20 cellular contexts compared by ENCODE assay signal in the genomic region with DNA sequence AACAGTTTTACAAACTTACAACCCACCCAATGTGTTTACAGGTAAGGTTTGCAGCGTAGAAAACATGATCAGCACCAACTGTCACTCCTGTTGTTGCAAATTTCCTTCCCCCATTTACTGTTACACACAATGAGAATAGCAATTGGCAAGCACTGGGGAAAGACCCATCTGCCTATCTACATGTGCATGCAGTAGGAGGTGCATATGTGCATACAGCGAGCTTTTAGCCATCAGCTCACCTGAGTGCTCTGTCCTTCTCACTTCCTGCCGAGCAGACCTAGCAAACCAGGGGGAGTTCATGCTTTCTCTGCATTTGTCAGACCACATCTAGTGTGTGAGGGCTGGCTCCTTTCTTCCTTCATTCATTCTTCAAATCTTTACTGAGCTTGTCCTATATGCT. TPM values are rescaled to one million over a fixed set of nuclear protein-coding genes. Genes with fewer than 3 reads are reported as not detected.
DNase-seq lines count a peak whose midpoint lies in the region; ATAC-seq, FAIRE-seq and TF ChIP-seq lines count a peak whose summit lies in the region.
"Had no signal": no experiment of that assay in that cellular context is flagged by ENCODE, and none has a peak within 500 bp of the region (broad histone marks: within the 10 kb centered on the region; RNA-seq: fewer than 3 reads in every experiment).

No MANE protein-coding gene starts in this region.

- no peaks in the 10 kb centered on the region for H3K27me3 Mint-ChIP-seq in astrocyte (ENCODE audit: low read depth, unreplicated experiment)

- H3K4me1 ChIP-seq in Panc1 (ENCODE audit: control insufficient read depth, insufficient read depth, low read length): peaks cover 13% of the 10 kb centered on the region
- peaks cover 24% of the 10 kb centered on the region for H3K4me1 ChIP-seq in astrocyte (ENCODE audit: insufficient read depth, low read length)
- peaks cover 16% of the 10 kb centered on the region for H3K4me1 ChIP-seq in iPS-15b (ENCODE audit: control insufficient read depth, insufficient read depth, low read length)
- H3K4me1 ChIP-seq: BE2C, Caco-2 had no signal

- in situ Hi-C loops in Panc1 (cut with HindIII; ENCODE audit: low pct_unique_long_range_greater_than_20kb, low sequenced_read_pairs): loop anchor here (25.0 kb wide), 1 partner anchor 566 kb away; no protein-coding TSS in a partner anchor

- H3K36me3 Mint-ChIP-seq in astrocyte (ENCODE audit: low read depth, unreplicated experiment): no peaks in the 10 kb centered on the region
- H3K36me3 Mint-ChIP-seq in stimulated activated effector memory CD8-positive, alpha-beta T cell treated with anti-CD3 and anti-CD28 coated beads, Interleukin-12 subunit alpha, Interleukin-12 subunit beta, amount 100 ng/mL, for 72 hours: no peaks in the 10 kb centered on the region
- H3K36me3 Mint-ChIP-seq: CD4-positive, CD25-positive, alpha-beta regulatory T cell had no signal

- H3K4me2 ChIP-seq in astrocyte (ENCODE audit: low read length): no peak overlapping the region

- no peak overlapping the region for H3K9ac ChIP-seq in astrocyte (ENCODE audit: low read length)
- H3K9ac ChIP-seq in iPS-15b (ENCODE audit: low read depth, low read length): peak overlapping the region; percentile 10

- no peak for FAIRE-seq in astrocyte (lab: Jason Lieb, UNC)
- FAIRE-seq: A204.1, K562 had no signal

- no peaks in the 10 kb centered on the region for H3K36me3 ChIP-seq in Panc1 (ENCODE audit: control insufficient read depth, insufficient read depth, low read length)
- no peaks in the 10 kb centered on the region for H3K36me3 ChIP-seq in astrocyte (ENCODE audit: insufficient read depth, low read length)
- H3K36me3 ChIP-seq in iPS-15b (ENCODE audit: control insufficient read depth, insufficient read depth, low read length): no peaks in the 10 kb centered on the region
- H3K36me3 ChIP-seq: BE2C, HAP-1 had no signal

- no peaks in the 10 kb centered on the region for H4K20me1 ChIP-seq in astrocyte (ENCODE audit: insufficient read depth, low read length)

- H3K27ac ChIP-seq in Panc1 (ENCODE audit: low read length): peak overlapping the region; percentile 60
- H3K27ac ChIP-seq in astrocyte (ENCODE audit: low read depth, low read length): no peak overlapping the region
- H3K27ac ChIP-seq: HL-60 had no signal

- H3K4me3 ChIP-seq in Panc1 (ENCODE audit: low read depth in 2 of 2, low read length in 2 of 2) (no peak overlapping the region), astrocyte (ENCODE audit: insufficient read depth, low read depth, low read length) (no peak overlapping the region), iPS-15b (ENCODE audit: low read depth, low read length) (no peak overlapping the region)
- H3K4me3 ChIP-seq: HAP-1, K562 had no signal

- no peak overlapping the region for H3K4me3 Mint-ChIP-seq in astrocyte (ENCODE audit: unreplicated experiment)
- no peak overlapping the region for H3K4me3 Mint-ChIP-seq in stimulated activated effector memory CD8-positive, alpha-beta T cell treated with anti-CD3 and anti-CD28 coated beads, Interleukin-12 subunit alpha, Interleukin-12 subunit beta, amount 100 ng/mL, for 72 hours
- H3K4me3 Mint-ChIP-seq: CD4-positive, CD25-positive, alpha-beta regulatory T cell had no signal

- H3K9me3 ChIP-seq in Panc1 (ENCODE audit: control insufficient read depth, insufficient read depth, low read depth, low read length) (no peaks in the 10 kb centered on the region; the same call in 1 of the 2 replicates), astrocyte (ENCODE audit: insufficient read depth, low read depth, low read length) (no peaks in the 10 kb centered on the region), iPS-15b (ENCODE audit: control insufficient read depth, insufficient read depth, low read length) (no peaks in the 10 kb centered on the region)
- H3K9me3 ChIP-seq: BE2C, Caco-2, HAP-1 had no signal

- CTCF ChIA-PET in Panc1 (lab: Charles Lee): interaction anchor here (0.8 kb wide), 1 partner anchor 19 kb away, joined by 4 read pairs; no protein-coding TSS in a partner anchor

- DNase-seq in Panc1 (ENCODE audit: low read depth, low spot score): no peak
- DNase-seq in astrocyte (ENCODE audit: low read depth): no peak
- DNase-seq in stimulated activated effector memory CD8-positive, alpha-beta T cell treated with anti-CD3 and anti-CD28 coated beads, Interleukin-12 subunit alpha, Interleukin-12 subunit beta, amount 100 ng/mL, for 72 hours (ENCODE audit: low spot score in 2 of 2): no peak
- DNase-seq in DMS153 (lab: John Stamatoyannopoulos, UW): no peak
- no peak for DNase-seq in D341Med (ENCODE audit: low spot score)
- DNase-seq in activated CD4-positive, alpha-beta T cell treated with anti-CD3 and anti-CD28 coated beads, Interleukin-2, amount 50 U/mL, for 1 hour: no peak
- DNase-seq: ACHN; BE2C; C1 segment of cervical spinal cord; Caco-2; CD4-positive, CD25-positive, alpha-beta regulatory T cell; DMS79 treated with DMSO at 0.1 percent for 48 hours; GF-D8; GOT3; IMR-90 had no signal

- BruUV-seq in Panc1 (replicated peaks; lab: Mats Ljungman, UMichigan): no TSS peak

- TF ChIP-seq CTCF in Panc1 (IDR thresholded peaks at IDR 0.05): no peak
- no peak for TF ChIP-seq CTCF in astrocyte (IDR thresholded peaks at IDR 0.05; ENCODE audit: insufficient read depth, low read depth, low read length)

- no peaks in the 10 kb centered on the region for H3K79me2 ChIP-seq in astrocyte (ENCODE audit: insufficient read depth, low read length)

- POLR2A ChIA-PET in Panc1 (lab: Charles Lee): no interaction called here

- no peaks in the 10 kb centered on the region for H3K27me3 ChIP-seq in Panc1 (ENCODE audit: control insufficient read depth, insufficient read depth, low read length)
- no peaks in the 10 kb centered on the region for H3K27me3 ChIP-seq in astrocyte (ENCODE audit: insufficient read depth, low read length)
- peaks cover 19% of the 10 kb centered on the region for H3K27me3 ChIP-seq in iPS-15b (ENCODE audit: control insufficient read depth, insufficient read depth, low read length)
- H3K27me3 ChIP-seq: BE2C had no signal

- no peak for ATAC-seq in Panc1
- no peak for ATAC-seq in stimulated activated effector memory CD8-positive, alpha-beta T cell treated with anti-CD3 and anti-CD28 coated beads, Interleukin-12 subunit alpha, Interleukin-12 subunit beta, amount 100 ng/mL, for 72 hours
- ATAC-seq: K562 had no signal

- intact Hi-C loops in Panc1 (cut with micrococcal nuclease; ENCODE audit: unreplicated experiment): no loop called here

- peaks cover 2% of the 10 kb centered on the region for H3K9me3 Mint-ChIP-seq in astrocyte (ENCODE audit: unreplicated experiment)
- H3K9me3 Mint-ChIP-seq in stimulated activated effector memory CD8-positive, alpha-beta T cell treated with anti-CD3 and anti-CD28 coated beads, Interleukin-12 subunit alpha, Interleukin-12 subunit beta, amount 100 ng/mL, for 72 hours: no peaks in the 10 kb centered on the region
- H3K9me3 Mint-ChIP-seq: CD4-positive, CD25-positive, alpha-beta regulatory T cell had no signal

- H3K27ac Mint-ChIP-seq in astrocyte (ENCODE audit: unreplicated experiment): peak overlapping the region; percentile 10
- peak overlapping the region; percentile 36 for H3K27ac Mint-ChIP-seq in stimulated activated effector memory CD8-positive, alpha-beta T cell treated with anti-CD3 and anti-CD28 coated beads, Interleukin-12 subunit alpha, Interleukin-12 subunit beta, amount 100 ng/mL, for 72 hours

- peaks cover 37% of the 10 kb centered on the region for H3K4me1 Mint-ChIP-seq in astrocyte (ENCODE audit: low read depth, unreplicated experiment)
- peaks cover 17% of the 10 kb centered on the region for H3K4me1 Mint-ChIP-seq in stimulated activated effector memory CD8-positive, alpha-beta T cell treated with anti-CD3 and anti-CD28 coated beads, Interleukin-12 subunit alpha, Interleukin-12 subunit beta, amount 100 ng/mL, for 72 hours

- H2AFZ ChIP-seq in astrocyte (ENCODE audit: low read depth, low read length): no peak overlapping the region

RNA-seq across cellular contexts. Expression of gene ARL4C, which starts 49.9 kb away (rescaled TPM):
- 151 TPM for total RNA-seq in Panc1 (2021; ENCODE audit: unreplicated experiment)
- polyA plus RNA-seq in Panc1 (2012; ENCODE audit: insufficient read length): 176 TPM
- 59.3 and 70.7 TPM in 2 replicates for total RNA-seq in astrocyte
